ENCODE assay signal across 8 cellular contexts in genomic region chr11:19344661-19345518, GRCh38.
DNase-seq lines count a peak whose midpoint lies in the region; ATAC-seq, FAIRE-seq and TF ChIP-seq lines count a peak whose summit lies in the region.

No MANE protein-coding gene starts in this region.

- peaks cover 0 to 48% (median 33%) of the 10 kb centered on the region in 3 experiments for H3K27me3 ChIP-seq in neuronal stem cell (ENCODE audit: control insufficient read depth in 3 of 3, insufficient read depth in 3 of 3, low read depth in 1 of 3, low read length in 3 of 3)

- DNase-seq in DMS79 (lab: John Stamatoyannopoulos, UW) (peak; percentile 55), HCEC 1CT (peak; percentile 46), NCI-H526 treated with DMSO at 0.1 percent for 48 hours (lab: John Stamatoyannopoulos, UW) (peak; percentile 74), fibroblast of mammary gland (ENCODE audit: low read depth) (peak; percentile 59), neuronal stem cell (ENCODE audit: low spot score) (peak; percentile 76), RCC 7860 (ENCODE audit: low spot score) (no peak)
- DNase-seq in activated naive CD4-positive, alpha-beta T cell treated with anti-CD3 and anti-CD28 coated beads, Interleukin-2, amount 50 U/mL, for 72 hours (ENCODE audit: low spot score in 2 of 2): no peak
- DNase-seq in activated CD4-positive, alpha-beta T cell treated with anti-CD3 and anti-CD28 coated beads, Interleukin-2, amount 10 ng/mL, durations not matched to agents 24 days and 14 days: no peak

- H2BK15ac ChIP-seq in neuronal stem cell (ENCODE audit: low read length): no peak overlapping the region

- peaks cover 20 to 35% of the 10 kb centered on the region in 2 donors for H3K4me1 ChIP-seq in neuronal stem cell (ENCODE audit: control insufficient read depth in 2 of 2, insufficient read depth in 1 of 2, low read depth in 1 of 2, low read length in 2 of 2)

- peak overlapping the region; percentile 91 for H3K4me3 ChIP-seq in fibroblast of mammary gland (ENCODE audit: control insufficient read depth, low read depth, low read length)
- peak overlapping the region; percentile 75 to 77 for H3K4me3 ChIP-seq in neuronal stem cell (ENCODE audit: low read length in 2 of 2)

- peaks cover 5% of the 10 kb centered on the region for H3K4me1 Mint-ChIP-seq in activated CD4-positive, alpha-beta T cell treated with anti-CD3 and anti-CD28 coated beads, Interleukin-2, amount 10 ng/mL, durations not matched to agents 24 days and 14 days

- H3K14ac ChIP-seq in neuronal stem cell (ENCODE audit: low read length): no peak overlapping the region

- H3K27ac ChIP-seq in neuronal stem cell (replicated peaks; ENCODE audit: low read length): no peak overlapping the region

- WGBS in neuronal stem cell (ENCODE audit: extremely low coverage in 2 of 2, insufficient read length in 2 of 2, insufficient replicate concordance in 1 of 2), 2 donors: no CpG with 5 or more reads among the region's 44 CpGs

- H2AK5ac ChIP-seq in neuronal stem cell (ENCODE audit: low read depth, low read length): no peak overlapping the region

- peak overlapping the region; percentile 97 for H3K4me2 ChIP-seq in neuronal stem cell (ENCODE audit: insufficient read depth, low read length, poor library complexity, severe bottlenecking)

- intact Hi-C loops in activated CD4-positive, alpha-beta T cell treated with anti-CD3 and anti-CD28 coated beads, Interleukin-2, amount 10 ng/mL, durations not matched to agents 24 days and 14 days (cut with micrococcal nuclease): no loop called here

- H3K9me3 ChIP-seq in neuronal stem cell (replicated peaks in 1 of 2; ENCODE audit: control insufficient read depth in 2 of 2, insufficient read depth in 1 of 2, low read depth in 1 of 2, low read length in 2 of 2): no peaks in the 10 kb centered on the region

- H2BK12ac ChIP-seq in neuronal stem cell (ENCODE audit: low read length): no peak overlapping the region

- ATAC-seq in activated naive CD4-positive, alpha-beta T cell treated with anti-CD3 and anti-CD28 coated beads, Interleukin-2, amount 50 U/mL, for 72 hours: no peak

- peak overlapping the region; percentile 57 for H3K18ac ChIP-seq in neuronal stem cell (ENCODE audit: low read length)

- peak overlapping the region; percentile 93 for H2AFZ ChIP-seq in neuronal stem cell (ENCODE audit: low read length)

- peaks cover 5 to 7% of the 10 kb centered on the region in 2 donors for H3K36me3 Mint-ChIP-seq in activated naive CD4-positive, alpha-beta T cell treated with anti-CD3 and anti-CD28 coated beads, Interleukin-2, amount 50 U/mL, for 72 hours
- no peaks in the 10 kb centered on the region for H3K36me3 Mint-ChIP-seq in activated CD4-positive, alpha-beta T cell treated with anti-CD3 and anti-CD28 coated beads, Interleukin-2, amount 10 ng/mL, durations not matched to agents 24 days and 14 days (ENCODE audit: low read depth)

- H3K4ac ChIP-seq in neuronal stem cell (ENCODE audit: low read length): no peak overlapping the region

- H4K8ac ChIP-seq in neuronal stem cell (ENCODE audit: low read depth, low read length): no peak overlapping the region

- H3K23ac ChIP-seq in neuronal stem cell (ENCODE audit: low read depth, low read length, poor library complexity): no peak overlapping the region

- H3K79me1 ChIP-seq in neuronal stem cell (ENCODE audit: low read depth, low read length): no peaks in the 10 kb centered on the region

- FAIRE-seq in RCC 7860 (lab: Jason Lieb, UNC): no peak

- H3K27me3 Mint-ChIP-seq in activated CD4-positive, alpha-beta T cell treated with anti-CD3 and anti-CD28 coated beads, Interleukin-2, amount 10 ng/mL, durations not matched to agents 24 days and 14 days: peaks cover 79% of the 10 kb centered on the region

- H2BK5ac ChIP-seq in neuronal stem cell (ENCODE audit: low read length): no peak overlapping the region

- peak overlapping the region; percentile 18 for H3K9ac ChIP-seq in neuronal stem cell (ENCODE audit: low read depth, low read length, poor library complexity)

- no peak overlapping the region for H3K4me3 Mint-ChIP-seq in activated CD4-positive, alpha-beta T cell treated with anti-CD3 and anti-CD28 coated beads, Interleukin-2, amount 10 ng/mL, durations not matched to agents 24 days and 14 days

- TF ChIP-seq CTCF in fibroblast of mammary gland (conservative IDR thresholded peaks at IDR 0.05; ENCODE audit: control insufficient read depth, insufficient read depth, low read depth, low read length): no peak

- no peak overlapping the region for H2BK120ac ChIP-seq in neuronal stem cell (ENCODE audit: low read depth, low read length)

- no peaks in the 10 kb centered on the region for H3K9me3 Mint-ChIP-seq in activated naive CD4-positive, alpha-beta T cell treated with anti-CD3 and anti-CD28 coated beads, Interleukin-2, amount 50 U/mL, for 72 hours
- H3K9me3 Mint-ChIP-seq in activated CD4-positive, alpha-beta T cell treated with anti-CD3 and anti-CD28 coated beads, Interleukin-2, amount 10 ng/mL, durations not matched to agents 24 days and 14 days: no peaks in the 10 kb centered on the region

- no peak overlapping the region for H4K91ac ChIP-seq in neuronal stem cell (ENCODE audit: low read depth, low read length, poor library complexity)

- no peak overlapping the region for H3K27ac Mint-ChIP-seq in activated naive CD4-positive, alpha-beta T cell treated with anti-CD3 and anti-CD28 coated beads, Interleukin-2, amount 50 U/mL, for 72 hours
- H3K27ac Mint-ChIP-seq in activated CD4-positive, alpha-beta T cell treated with anti-CD3 and anti-CD28 coated beads, Interleukin-2, amount 10 ng/mL, durations not matched to agents 24 days and 14 days: no peak overlapping the region

- H3K36me3 ChIP-seq in neuronal stem cell (replicated peaks in 1 of 2; ENCODE audit: control insufficient read depth in 2 of 2, insufficient read depth in 2 of 2, low read length in 2 of 2): no peaks in the 10 kb centered on the region

Comparison
In these comparisons a context has a peak if more than half of its experiments do, and no peak if none do; other contexts are left out.
1. DNase-seq: peak in DMS79 (single experiment), HCEC 1CT (single experiment), NCI-H526 treated with DMSO at 0.1 percent for 48 hours (single experiment), fibroblast of mammary gland (single experiment) and neuronal stem cell (single experiment); none in activated naive CD4-positive, alpha-beta T cell treated with anti-CD3 and anti-CD28 coated beads, Interleukin-2, amount 50 U/mL, for 72 hours (0 of 2), RCC 7860 (single experiment) and activated CD4-positive, alpha-beta T cell treated with anti-CD3 and anti-CD28 coated beads, Interleukin-2, amount 10 ng/mL, durations not matched to agents 24 days and 14 days (single experiment).